ENCODE assay signal across 27 cellular contexts in genomic region chrX:108130889-108131288, GRCh38.
"Had no signal": no experiment of that assay in that cellular context is flagged by ENCODE, and none has a peak within 500 bp of the region (broad histone marks: within the 10 kb centered on the region; RNA-seq: fewer than 3 reads in every experiment).

No MANE protein-coding gene starts in this region.

- H3K4me1 ChIP-seq: breast epithelium, SJCRH30 had no signal

- H3K27me3 ChIP-seq: SJCRH30 had no signal

- DNase-seq: activated CD4-positive, alpha-beta T cell treated with anti-CD3 and anti-CD28 coated beads for 36 hours; activated CD8-positive, alpha-beta memory T cell treated with anti-CD3 and anti-CD28 coated beads, Interleukin-2, amount 50 U/mL, for 4 hours; activated CD8-positive, alpha-beta T cell treated with anti-CD3 and anti-CD28 coated beads for 36 hours; activated gamma-delta T cell treated with Interleukin-2 at 50 U/mL for 16 hours; activated naive CD4-positive, alpha-beta T cell treated with anti-CD3 and anti-CD28 coated beads, Interleukin-2, amount 10 ng/mL, durations not matched to agents 7 days and 5 days; activated naive CD8-positive, alpha-beta T cell treated with anti-CD3 and anti-CD28 coated beads for 36 hours; activated T-cell treated with anti-CD3 and anti-CD28 coated beads, Interleukin-2, amount 50 U/mL, for 72 hours; central memory CD4-positive, alpha-beta T cell; Kasumi-1; KBM-7; NCI-H1105 treated with DMSO at 0.1 percent for 48 hours; NCI-H1436 treated with DMSO at 0.1 percent for 48 hours; NCI-H187; NCI-H2081 treated with DMSO at 0.1 percent for 48 hours; NCI-H2227 treated with DMSO at 0.1 percent for 48 hours; NCI-H446 treated with DMSO at 0.1 percent for 48 hours; NCI-H526 treated with DMSO at 0.1 percent for 48 hours; NCI-H82; Right ventricle myocardium superior; RPMI8226; SJCRH30; WERI-Rb-1 had no signal

- H3K9me3 ChIP-seq: breast epithelium, SJCRH30 had no signal

- H3K4me3 Mint-ChIP-seq: activated CD4-positive, alpha-beta T cell treated with anti-CD3 and anti-CD28 coated beads for 36 hours; activated CD8-positive, alpha-beta T cell treated with anti-CD3 and anti-CD28 coated beads for 36 hours; activated naive CD4-positive, alpha-beta T cell treated with anti-CD3 and anti-CD28 coated beads, Interleukin-2, amount 10 ng/mL, durations not matched to agents 7 days and 5 days; activated naive CD8-positive, alpha-beta T cell treated with anti-CD3 and anti-CD28 coated beads for 36 hours; activated T-cell treated with anti-CD3 and anti-CD28 coated beads, Interleukin-2, amount 50 U/mL, for 72 hours; T-helper 2 cell treated with Interferon-gamma antibody and Interleukin-4, amounts not matched to agents 5 μg/mL and 100 μg/mL, for 36 hours had no signal

- H3K4me3 ChIP-seq: breast epithelium, SJCRH30 had no signal

- H3K27ac ChIP-seq: breast epithelium, SJCRH30, WERI-Rb-1 had no signal

- H3K36me3 ChIP-seq: breast epithelium, SJCRH30, WERI-Rb-1 had no signal

- H3K27me3 Mint-ChIP-seq: activated CD4-positive, alpha-beta T cell treated with anti-CD3 and anti-CD28 coated beads for 36 hours; activated CD8-positive, alpha-beta T cell treated with anti-CD3 and anti-CD28 coated beads for 36 hours; activated naive CD4-positive, alpha-beta T cell treated with anti-CD3 and anti-CD28 coated beads, Interleukin-2, amount 10 ng/mL, durations not matched to agents 7 days and 5 days; activated naive CD8-positive, alpha-beta T cell treated with anti-CD3 and anti-CD28 coated beads for 36 hours had no signal

- H3K27ac Mint-ChIP-seq: activated CD4-positive, alpha-beta T cell treated with anti-CD3 and anti-CD28 coated beads for 36 hours; activated CD8-positive, alpha-beta T cell treated with anti-CD3 and anti-CD28 coated beads for 36 hours; activated naive CD4-positive, alpha-beta T cell treated with anti-CD3 and anti-CD28 coated beads, Interleukin-2, amount 10 ng/mL, durations not matched to agents 7 days and 5 days; activated naive CD8-positive, alpha-beta T cell treated with anti-CD3 and anti-CD28 coated beads for 36 hours; activated T-cell treated with anti-CD3 and anti-CD28 coated beads, Interleukin-2, amount 50 U/mL, for 72 hours; activated T-helper 2 cell treated with anti-CD3 and anti-CD28 coated beads, Interferon-gamma antibody, Interleukin-2, Interleukin-4, amounts not matched to agents 10 μg/mL and 5 μg/mL and 100 μg/mL, durations not matched to agents 14 hours and 24 hours and 36 hours; T-helper 2 cell treated with Interferon-gamma antibody and Interleukin-4, amounts not matched to agents 5 μg/mL and 100 μg/mL, for 36 hours had no signal

- H3K9me3 Mint-ChIP-seq: activated CD8-positive, alpha-beta T cell treated with anti-CD3 and anti-CD28 coated beads for 36 hours; activated naive CD4-positive, alpha-beta T cell treated with anti-CD3 and anti-CD28 coated beads, Interleukin-2, amount 10 ng/mL, durations not matched to agents 7 days and 5 days; activated naive CD8-positive, alpha-beta T cell treated with anti-CD3 and anti-CD28 coated beads for 36 hours; activated T-cell treated with anti-CD3 and anti-CD28 coated beads, Interleukin-2, amount 50 U/mL, for 72 hours; activated T-helper 2 cell treated with anti-CD3 and anti-CD28 coated beads, Interferon-gamma antibody, Interleukin-2, Interleukin-4, amounts not matched to agents 10 μg/mL and 5 μg/mL and 100 μg/mL, durations not matched to agents 14 hours and 24 hours and 36 hours; T-helper 2 cell treated with Interferon-gamma antibody and Interleukin-4, amounts not matched to agents 5 μg/mL and 100 μg/mL, for 36 hours had no signal

- ATAC-seq: activated CD4-positive, alpha-beta T cell treated with anti-CD3 and anti-CD28 coated beads for 36 hours; activated CD8-positive, alpha-beta T cell treated with anti-CD3 and anti-CD28 coated beads for 36 hours; activated T-cell treated with anti-CD3 and anti-CD28 coated beads, Interleukin-2, amount 50 U/mL, for 72 hours; Panc1; SK-N-SH treated with all-trans-retinoic acid at 6 μM for 48 hours had no signal

- H3K4me1 Mint-ChIP-seq: activated CD4-positive, alpha-beta T cell treated with anti-CD3 and anti-CD28 coated beads for 36 hours; activated naive CD4-positive, alpha-beta T cell treated with anti-CD3 and anti-CD28 coated beads, Interleukin-2, amount 10 ng/mL, durations not matched to agents 7 days and 5 days; activated naive CD8-positive, alpha-beta T cell treated with anti-CD3 and anti-CD28 coated beads for 36 hours had no signal
